Comparison of ENCODE assay signal across 1 cellular context in genomic region chr21:32043458-32043857, GRCh38.
TF ChIP-seq lines count a peak whose summit lies in the region.

No MANE protein-coding gene starts in this region.

TF ChIP-seq in K562, 482 proteins besides CTCF, POLR2A, EP300 and RAD21:
- no peak for TF ChIP-seq PKNOX1 (IDR thresholded peaks at IDR 0.05)
- TF ChIP-seq FOSL1 (tag; conservative IDR thresholded peaks at IDR 0.05) = no peak
- TF ChIP-seq SMARCB1 (IDR thresholded peaks at IDR 0.05; ENCODE audit: insufficient read length, low read depth) = no peak
- no peak for TF ChIP-seq ZKSCAN1 (IDR thresholded peaks at IDR 0.05; ENCODE audit: low read depth, low read length)
- peak; percentile 48 for TF ChIP-seq MAX (CRISPR knock-in tag; IDR thresholded peaks at IDR 0.05)
- no peak for TF ChIP-seq ZBTB8A (IDR thresholded peaks at IDR 0.05; ENCODE audit: partially characterized antibody)
- no peak for TF ChIP-seq STAT6 (CRISPR knock-in tag; IDR thresholded peaks at IDR 0.05)
- TF ChIP-seq KDM1A (IDR thresholded peaks at IDR 0.05) = peak in 1 of 2 experiments; percentile 42; a peak in 1 of 4 replicates
